8 cellular contexts compared by ENCODE assay signal in the genomic region with DNA sequence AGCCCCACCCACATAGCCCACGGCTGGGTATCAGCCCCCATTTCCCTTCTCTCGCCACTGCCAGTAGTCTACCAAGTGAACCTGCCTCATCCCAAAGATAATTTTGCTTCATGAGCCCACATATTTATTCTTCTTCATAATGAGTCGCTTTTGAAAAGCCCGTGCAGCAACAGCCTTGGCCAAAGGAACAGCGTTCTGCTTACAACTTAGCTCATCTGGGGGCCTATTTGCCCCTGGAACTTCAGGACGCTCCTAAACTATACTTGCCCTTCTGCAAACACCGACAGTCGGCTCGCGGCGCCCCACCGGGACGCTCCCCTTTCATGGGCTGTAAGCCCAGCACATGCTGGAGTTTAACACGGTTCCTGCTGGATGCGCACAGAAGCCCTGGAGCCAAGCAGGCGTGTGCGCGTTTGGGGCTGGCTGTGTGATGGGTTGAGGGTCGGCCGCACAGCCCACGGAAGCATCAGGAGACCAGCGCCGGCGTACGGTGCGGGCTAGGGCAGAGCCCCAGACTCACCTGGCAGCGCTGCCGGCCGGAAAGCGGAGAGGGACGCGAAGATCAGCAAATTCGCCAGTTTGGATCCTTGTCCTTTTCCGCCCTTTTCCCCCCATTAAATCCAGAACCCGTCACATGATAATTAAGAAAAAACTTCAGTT. TPM values are rescaled to one million over a fixed set of nuclear protein-coding genes. Genes with fewer than 3 reads are reported as not detected.
DNase-seq lines count a peak whose midpoint lies in the region; ATAC-seq and TF ChIP-seq lines count a peak whose summit lies in the region.

No MANE protein-coding gene starts in this region.

- H3K4me3 ChIP-seq in MG63 (peak overlapping the region; percentile 91), choroid plexus epithelial cell (ENCODE audit: low read depth, low read length) (peak overlapping the region; percentile 80), tibial nerve (peak overlapping the region; percentile 68 to 98 (median 87))

- no peak overlapping the region for H3K4ac ChIP-seq in H9 (ENCODE audit: low read depth, low read length)

- H3T11ph ChIP-seq in H9 (ENCODE audit: low read length), result no peak overlapping the region

- H3K56ac ChIP-seq in H9 (ENCODE audit: insufficient read length, low read depth, low read length), result no peak overlapping the region

- H2BK20ac ChIP-seq in H9 (ENCODE audit: low read depth, low read length, poor library complexity, severe bottlenecking), result no peak overlapping the region

- H3K9ac ChIP-seq in H9 (ENCODE audit: extremely low read depth, insufficient read length, low read length), result peak overlapping the region; percentile 80

- H3K4me3 Mint-ChIP-seq in H9 (peak overlapping the region; percentile 93 to 95), memory B cell (peak overlapping the region; percentile 89)

- peak; percentile 19 for ATAC-seq in memory B cell (ENCODE audit: low read depth)

- H3K23ac ChIP-seq in H9 (ENCODE audit: insufficient read length, low read depth, low read length), result no peak overlapping the region

- H3K27me3 ChIP-seq in H9 (ENCODE audit: insufficient read depth, low read length) (no peaks in the 10 kb centered on the region), MG63 (no peaks in the 10 kb centered on the region), tibial nerve (no peaks in the 10 kb centered on the region)

- H3K18ac ChIP-seq in H9 (ENCODE audit: insufficient read length, low read depth, low read length), result peak overlapping the region; percentile 43

- H3K36me3 Mint-ChIP-seq in H9 (ENCODE audit: insufficient read depth in 1 of 3, low read depth in 3 of 3), result peaks cover 5 to 14% (median 10%) of the 10 kb centered on the region in 3 experiments; a peak in 6 of 7 replicates
- H3K36me3 Mint-ChIP-seq in memory B cell, result peaks cover 13% of the 10 kb centered on the region

- TF ChIP-seq CTCF in H9 (conservative IDR thresholded peaks at IDR 0.05), result no peak
- no peak for TF ChIP-seq CTCF in choroid plexus epithelial cell (conservative IDR thresholded peaks at IDR 0.05; ENCODE audit: low read depth, low read length)
- TF ChIP-seq CTCF in tibial nerve (IDR thresholded peaks at IDR 0.05), result no peak

- H3K23me2 ChIP-seq in H9 (ENCODE audit: insufficient read length, low read depth, low read length, poor library complexity, severe bottlenecking), result peaks cover 5% of the 10 kb centered on the region

- H2AK5ac ChIP-seq in H9 (ENCODE audit: insufficient read length, low read length), result no peak overlapping the region

- H3K36me3 ChIP-seq in MG63 (peaks cover 3% of the 10 kb centered on the region; the same call in 1 of the 2 replicates), tibial nerve (peaks cover 0 to 19% (median 0%) of the 10 kb centered on the region in 3 donors)

- no peak overlapping the region for H2BK15ac ChIP-seq in H9 (ENCODE audit: low read depth, low read length)

- no peak overlapping the region for H2AFZ ChIP-seq in H9 (ENCODE audit: low read length)

- peak overlapping the region; percentile 93 for H3K4me2 ChIP-seq in H9 (ENCODE audit: insufficient read depth, insufficient read length, low read length)

- H4K5ac ChIP-seq in H9 (ENCODE audit: insufficient read length, low read depth, low read length), result no peak overlapping the region

- H3K27ac Mint-ChIP-seq in H9, result peak overlapping the region; percentile 93 to 98 (median 94)
- H3K27ac Mint-ChIP-seq in memory B cell, result peak overlapping the region; percentile 77

- peak overlapping the region; percentile 74; the same call in 1 of the 2 replicates for H3K14ac ChIP-seq in H9 (ENCODE audit: insufficient read depth, low read length)

- no peaks in the 10 kb centered on the region for H3K79me1 ChIP-seq in H9 (ENCODE audit: insufficient read depth, low read depth, low read length, poor library complexity, severe bottlenecking)

- H3K4me1 Mint-ChIP-seq in H9, result peaks cover 25 to 26% of the 10 kb centered on the region in 2 experiments
- peaks cover 43% of the 10 kb centered on the region for H3K4me1 Mint-ChIP-seq in memory B cell

- no peak overlapping the region for H4K91ac ChIP-seq in H9 (ENCODE audit: insufficient read length, low read depth, low read length)

- TF ChIP-seq EP300 in tibial nerve (IDR thresholded peaks at IDR 0.05), result no peak

- no peak overlapping the region for H2BK5ac ChIP-seq in H9 (ENCODE audit: insufficient read length, low read length)

- H3K9me3 ChIP-seq in H9 (ENCODE audit: control insufficient read depth, low read depth, low read length), result no peaks in the 10 kb centered on the region
- no peaks in the 10 kb centered on the region for H3K9me3 ChIP-seq in MG63
- no peaks in the 10 kb centered on the region for H3K9me3 ChIP-seq in tibial nerve

- peaks cover 9% of the 10 kb centered on the region; the same call in 1 of the 2 replicates for H3K79me2 ChIP-seq in H9 (ENCODE audit: insufficient read depth, low read length)

- H2BK120ac ChIP-seq in H9 (ENCODE audit: low read depth, low read length, poor library complexity, severe bottlenecking), result no peak overlapping the region

- no peak overlapping the region for H3K27ac ChIP-seq in H9 (ENCODE audit: insufficient read length, low read depth, low read length)
- peak overlapping the region; percentile 74 to 92 (median 90) for H3K27ac ChIP-seq in tibial nerve

- WGBS in H9 (ENCODE audit: extremely low coverage, insufficient read length, low lambda C conversion rate), result no CpG with 5 or more reads among the region's 35 CpGs
- 0 to 1% methylated on average over 34 to 35 of the region's 35 CpGs for WGBS in tibial nerve, 2 donors

- no peaks in the 10 kb centered on the region for H4K20me1 ChIP-seq in H9 (ENCODE audit: control insufficient read depth, insufficient read depth, insufficient read length)

- peak; percentile 84 for DNase-seq in NCI-H748 (lab: John Stamatoyannopoulos, UW; ENCODE audit: unreplicated experiment)
- DNase-seq in NCI-H748 treated with DMSO at 0.1 percent for 48 hours (lab: John Stamatoyannopoulos, UW), result no peak
- no peak for DNase-seq in H9
- peak; percentile 21 for DNase-seq in MG63
- DNase-seq in choroid plexus epithelial cell (ENCODE audit: low read depth), result no peak
- DNase-seq in memory B cell (ENCODE audit: low spot score in 2 of 2), result no peak
- DNase-seq in tibial nerve (ENCODE audit: low spot score in 2 of 2), result peak in 1 of 2 donors; percentile 17
- no peak for DNase-seq in NCI-H1048 (lab: John Stamatoyannopoulos, UW)

- H3K9me3 Mint-ChIP-seq in H9 (no peaks in the 10 kb centered on the region), memory B cell (no peaks in the 10 kb centered on the region)

- peak in 1 of 2 donors; percentile 23 for TF ChIP-seq POLR2A in tibial nerve (IDR thresholded peaks at IDR 0.05)

- H2BK12ac ChIP-seq in H9 (ENCODE audit: insufficient read length, low read depth, low read length), result no peak overlapping the region

- H4K8ac ChIP-seq in H9 (replicated peaks; ENCODE audit: insufficient read length, low read depth, low read length), result no peak overlapping the region

- no peaks in the 10 kb centered on the region for H3K4me1 ChIP-seq in H9 (ENCODE audit: insufficient read depth, low read length)
- peaks cover 0 to 36% (median 9%) of the 10 kb centered on the region in 4 donors for H3K4me1 ChIP-seq in tibial nerve

- no peaks in the 10 kb centered on the region for H3K27me3 Mint-ChIP-seq in H9 (ENCODE audit: low read depth)
- no peaks in the 10 kb centered on the region for H3K27me3 Mint-ChIP-seq in memory B cell

RNA-seq across cellular contexts. Expression of a gene that starts 0.4 kb away (rescaled TPM):
- total RNA-seq in H9 (2021) (14.3 and 14.4 TPM in 2 replicates), tibial nerve (10 to 100 TPM in 3 of 4 donors, 1 to 10 TPM in 1; 7.8 to 17.4 (median 11.7) TPM)
- 6.0 TPM in 2 replicates for total RNA-seq in MG63 (2014; rRNA removed; shearing (Covaris generic); ENCODE audit: low replicate concordance)

RNA-seq across cellular contexts. Expression of a gene that starts 0.7 kb away (rescaled TPM):
- total RNA-seq in H9 (2021) (16.2 and 17.0 TPM in 2 replicates), tibial nerve (10 to 100 TPM; 12.6 to 16.5 (median 14.7) TPM)
- total RNA-seq in MG63 (2014; rRNA removed; shearing (Covaris generic); ENCODE audit: low replicate concordance), result 5.0 and 5.7 TPM in 2 replicates

Comparison
In these comparisons a context has a peak if more than half of its experiments do, and no peak if none do; other contexts are left out.
1. DNase-seq: peak in NCI-H748 (single experiment) and MG63 (single experiment); none in NCI-H748 treated with DMSO at 0.1 percent for 48 hours (single experiment), H9 (single experiment), choroid plexus epithelial cell (single experiment), memory B cell (0 of 2) and NCI-H1048 (single experiment).
2. Peak in every context shown above with its lines, with median percentiles within 50 percentile points of each other: H3K4me3 ChIP-seq.